In genomic region chr2:24818721-24819167, GRCh38 we compare ENCODE assay signal across 14 cellular contexts. TPM values are rescaled to one million over a fixed set of nuclear protein-coding genes. Genes with fewer than 3 reads are reported as not detected.
DNase-seq lines count a peak whose midpoint lies in the region; ATAC-seq, FAIRE-seq and TF ChIP-seq lines count a peak whose summit lies in the region.
"Had no signal": no experiment of that assay in that cellular context is flagged by ENCODE, and none has a peak within 500 bp of the region (broad histone marks: within the 10 kb centered on the region; RNA-seq: fewer than 3 reads in every experiment).

No MANE protein-coding gene starts in this region.

- peak overlapping the region; percentile 71 for H3K27ac Mint-ChIP-seq in activated T-cell treated with anti-CD3 and anti-CD28 coated beads, Interleukin-2, amount 50 U/mL, for 24 hours
- peak overlapping the region; percentile 72 for H3K27ac Mint-ChIP-seq in stimulated activated naive CD8-positive, alpha-beta T cell treated with anti-CD3 and anti-CD28 coated beads, Interleukin-15, Interleukin-2, amounts not matched to agents 100 ng/mL and 50 ng/mL, for 24 hours

- H3K27me3 ChIP-seq in adrenal gland, result no peaks in the 10 kb centered on the region
- H3K27me3 ChIP-seq in right cardiac atrium (ENCODE audit: control insufficient read depth, insufficient read depth), result no peaks in the 10 kb centered on the region
- H3K27me3 ChIP-seq: tibial artery had no signal

- WGBS in adrenal gland, 4 donors, result 22 to 41% (median 36%) methylated on average over 9 of the region's 9 CpGs
- 67% methylated on average over 9 of the region's 9 CpGs for WGBS in right cardiac atrium

- TF ChIP-seq CTCF in adrenal gland (IDR thresholded peaks at IDR 0.05), result no peak

- H3K9me3 ChIP-seq in adrenal gland (replicated peaks in 1 of 3) (no peaks in the 10 kb centered on the region), right cardiac atrium (ENCODE audit: control insufficient read depth, low read length) (no peaks in the 10 kb centered on the region)
- H3K9me3 ChIP-seq: tibial artery had no signal

- TF ChIP-seq POLR2A in adrenal gland (IDR thresholded peaks at IDR 0.05), result no peak

- H3K27ac ChIP-seq in adrenal gland (peak overlapping the region in 3 of 5 donors; percentile 60 to 78 (median 77)), right cardiac atrium (ENCODE audit: low read length) (no peak overlapping the region)
- H3K27ac ChIP-seq: tibial artery had no signal

- peak; percentile 24 for DNase-seq in activated T-cell treated with anti-CD3 and anti-CD28 coated beads, Interleukin-2, amount 50 U/mL, for 24 hours
- DNase-seq in activated T-cell treated with anti-CD3 and anti-CD28 coated beads for 4 hours (no peak), adrenal gland (peak; percentile 51 to 79 (median 74)), right cardiac atrium (no peak), KG1 (lab: John Stamatoyannopoulos, UW) (no peak), GM19239 (ENCODE audit: insufficient read length, low spot score) (no peak)
- DNase-seq: ACHN, DMS53, Kasumi-1, NCI-H2081 treated with DMSO at 0.1 percent for 48 hours, T-helper 17 cell, tibial artery had no signal

- peaks cover 8 to 20% of the 10 kb centered on the region in 2 donors for H3K4me1 ChIP-seq in adrenal gland (replicated peaks in 1 of 2)
- no peaks in the 10 kb centered on the region for H3K4me1 ChIP-seq in right cardiac atrium (ENCODE audit: control insufficient read depth, insufficient read depth, low read length)
- H3K4me1 ChIP-seq: tibial artery had no signal

- H3K27me3 Mint-ChIP-seq in activated T-cell treated with anti-CD3 and anti-CD28 coated beads, Interleukin-2, amount 50 U/mL, for 24 hours, result no peaks in the 10 kb centered on the region
- no peaks in the 10 kb centered on the region for H3K27me3 Mint-ChIP-seq in stimulated activated naive CD8-positive, alpha-beta T cell treated with anti-CD3 and anti-CD28 coated beads, Interleukin-15, Interleukin-2, amounts not matched to agents 100 ng/mL and 50 ng/mL, for 24 hours
- H3K27me3 Mint-ChIP-seq: T-helper 17 cell had no signal

- H3K4me3 ChIP-seq in adrenal gland (no peak overlapping the region), right cardiac atrium (ENCODE audit: low read length) (no peak overlapping the region)
- H3K4me3 ChIP-seq: tibial artery had no signal

- peaks cover 4% of the 10 kb centered on the region for H3K4me1 Mint-ChIP-seq in activated T-cell treated with anti-CD3 and anti-CD28 coated beads, Interleukin-2, amount 50 U/mL, for 24 hours (ENCODE audit: low read depth)
- no peaks in the 10 kb centered on the region for H3K4me1 Mint-ChIP-seq in stimulated activated naive CD8-positive, alpha-beta T cell treated with anti-CD3 and anti-CD28 coated beads, Interleukin-15, Interleukin-2, amounts not matched to agents 100 ng/mL and 50 ng/mL, for 24 hours (ENCODE audit: low read depth)

- ATAC-seq in right cardiac atrium (peak; percentile 10 to 26), GM18858 (IDR thresholded peaks at IDR 0.05; ENCODE audit: unreplicated experiment) (no peak)
- ATAC-seq: T-helper 17 cell had no signal

- intact Hi-C loops in adrenal gland (cut with DNase I) (no loop called here), right cardiac atrium (cut with DNase I) (no loop called here)

- no peak for FAIRE-seq in GM19239 (lab: Jason Lieb, UNC)

- H3K4me3 Mint-ChIP-seq in activated T-cell treated with anti-CD3 and anti-CD28 coated beads, Interleukin-2, amount 50 U/mL, for 24 hours, result no peak overlapping the region
- no peak overlapping the region for H3K4me3 Mint-ChIP-seq in stimulated activated naive CD8-positive, alpha-beta T cell treated with anti-CD3 and anti-CD28 coated beads, Interleukin-15, Interleukin-2, amounts not matched to agents 100 ng/mL and 50 ng/mL, for 24 hours
- H3K4me3 Mint-ChIP-seq: T-helper 17 cell had no signal

- peaks cover 0 to 33% of the 10 kb centered on the region in 2 donors for H3K36me3 ChIP-seq in adrenal gland (replicated peaks in 1 of 2)

- peaks cover 99% of the 10 kb centered on the region for H3K36me3 Mint-ChIP-seq in activated T-cell treated with anti-CD3 and anti-CD28 coated beads, Interleukin-2, amount 50 U/mL, for 24 hours (ENCODE audit: low read depth)
- peaks cover 90% of the 10 kb centered on the region for H3K36me3 Mint-ChIP-seq in stimulated activated naive CD8-positive, alpha-beta T cell treated with anti-CD3 and anti-CD28 coated beads, Interleukin-15, Interleukin-2, amounts not matched to agents 100 ng/mL and 50 ng/mL, for 24 hours (ENCODE audit: low read depth)

- H3K9me3 Mint-ChIP-seq in activated T-cell treated with anti-CD3 and anti-CD28 coated beads, Interleukin-2, amount 50 U/mL, for 24 hours, result no peaks in the 10 kb centered on the region
- no peaks in the 10 kb centered on the region for H3K9me3 Mint-ChIP-seq in stimulated activated naive CD8-positive, alpha-beta T cell treated with anti-CD3 and anti-CD28 coated beads, Interleukin-15, Interleukin-2, amounts not matched to agents 100 ng/mL and 50 ng/mL, for 24 hours

RNA-seq across cellular contexts. Expression of gene CENPO, which starts 25.5 kb away (rescaled TPM):
- total RNA-seq in adrenal gland (10 to 100 TPM in 4 of 8 donors, 1 to 10 TPM in 4; 6.6 to 12.7 (median 9.8) TPM), right cardiac atrium (1 to 10 TPM; 2.0 to 4.5 (median 3.6) TPM)
- polyA plus RNA-seq in adrenal gland (1 to 10 TPM; 2.6 to 9.5 (median 3.1) TPM), right cardiac atrium (1.6 TPM)

RNA-seq across cellular contexts. Expression of gene PTRHD1, which starts 25.6 kb away (rescaled TPM):
- total RNA-seq in adrenal gland (10 to 100 TPM; 36.9 to 71.6 (median 56.5) TPM), right cardiac atrium (10 to 100 TPM; 25.0 to 32.4 (median 25.8) TPM)
- polyA plus RNA-seq in adrenal gland (10 to 100 TPM; 18.6 to 52.9 (median 33.4) TPM), right cardiac atrium (29.3 TPM)

Comparison
In these comparisons a context has a peak if more than half of its experiments do, and no peak if none do; other contexts are left out.
1. DNase-seq: peak in activated T-cell treated with anti-CD3 and anti-CD28 coated beads, Interleukin-2, amount 50 U/mL, for 24 hours (single experiment) and adrenal gland (7 of 7); none in activated T-cell treated with anti-CD3 and anti-CD28 coated beads for 4 hours (single experiment), right cardiac atrium (0 of 3), KG1 (single experiment) and GM19239 (single experiment).